1 cellular context compared by ENCODE assay signal in the genomic region with DNA sequence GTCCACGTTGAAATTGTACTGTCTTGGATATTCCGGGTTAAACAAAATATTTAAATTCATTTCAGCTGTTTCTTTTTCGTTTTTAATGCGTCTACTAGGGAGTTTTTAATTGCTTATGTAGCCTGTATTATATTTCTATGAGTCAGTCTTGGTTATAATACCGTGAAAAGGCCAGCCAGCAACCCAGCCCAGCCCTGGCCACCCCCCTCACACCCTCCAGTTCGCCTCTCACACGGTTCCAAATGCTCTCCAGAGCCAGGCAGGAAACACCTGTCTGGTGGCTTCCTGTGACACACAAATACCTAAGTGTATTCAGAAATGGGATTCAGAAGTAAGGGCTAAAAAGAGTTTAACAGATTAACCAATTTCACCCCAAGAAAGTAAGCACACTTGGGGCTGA.
TF ChIP-seq lines count a peak whose summit lies in the region.

No MANE protein-coding gene starts in this region.

TF ChIP-seq in SK-N-SH treated with all-trans-retinoic acid at 6 μM for 48 hours, 23 proteins besides CTCF, POLR2A, EP300 and RAD21 (continued from another document):
- TF ChIP-seq, protein P1, sequence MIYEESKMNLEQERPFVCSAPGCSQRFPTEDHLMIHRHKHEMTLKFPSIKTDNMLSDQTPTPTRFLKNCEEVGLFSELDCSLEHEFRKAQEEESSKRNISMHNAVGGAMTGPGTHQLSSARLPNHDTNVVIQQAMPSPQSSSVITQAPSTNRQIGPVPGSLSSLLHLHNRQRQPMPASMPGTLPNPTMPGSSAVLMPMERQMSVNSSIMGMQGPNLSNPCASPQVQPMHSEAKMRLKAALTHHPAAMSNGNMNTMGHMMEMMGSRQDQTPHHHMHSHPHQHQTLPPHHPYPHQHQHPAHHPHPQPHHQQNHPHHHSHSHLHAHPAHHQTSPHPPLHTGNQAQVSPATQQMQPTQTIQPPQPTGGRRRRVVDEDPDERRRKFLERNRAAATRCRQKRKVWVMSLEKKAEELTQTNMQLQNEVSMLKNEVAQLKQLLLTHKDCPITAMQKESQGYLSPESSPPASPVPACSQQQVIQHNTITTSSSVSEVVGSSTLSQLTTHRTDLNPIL (CRISPR knock-in tag; IDR thresholded peaks at IDR 0.05; ENCODE audit: low read depth), result no peak
- TF ChIP-seq, protein P2, sequence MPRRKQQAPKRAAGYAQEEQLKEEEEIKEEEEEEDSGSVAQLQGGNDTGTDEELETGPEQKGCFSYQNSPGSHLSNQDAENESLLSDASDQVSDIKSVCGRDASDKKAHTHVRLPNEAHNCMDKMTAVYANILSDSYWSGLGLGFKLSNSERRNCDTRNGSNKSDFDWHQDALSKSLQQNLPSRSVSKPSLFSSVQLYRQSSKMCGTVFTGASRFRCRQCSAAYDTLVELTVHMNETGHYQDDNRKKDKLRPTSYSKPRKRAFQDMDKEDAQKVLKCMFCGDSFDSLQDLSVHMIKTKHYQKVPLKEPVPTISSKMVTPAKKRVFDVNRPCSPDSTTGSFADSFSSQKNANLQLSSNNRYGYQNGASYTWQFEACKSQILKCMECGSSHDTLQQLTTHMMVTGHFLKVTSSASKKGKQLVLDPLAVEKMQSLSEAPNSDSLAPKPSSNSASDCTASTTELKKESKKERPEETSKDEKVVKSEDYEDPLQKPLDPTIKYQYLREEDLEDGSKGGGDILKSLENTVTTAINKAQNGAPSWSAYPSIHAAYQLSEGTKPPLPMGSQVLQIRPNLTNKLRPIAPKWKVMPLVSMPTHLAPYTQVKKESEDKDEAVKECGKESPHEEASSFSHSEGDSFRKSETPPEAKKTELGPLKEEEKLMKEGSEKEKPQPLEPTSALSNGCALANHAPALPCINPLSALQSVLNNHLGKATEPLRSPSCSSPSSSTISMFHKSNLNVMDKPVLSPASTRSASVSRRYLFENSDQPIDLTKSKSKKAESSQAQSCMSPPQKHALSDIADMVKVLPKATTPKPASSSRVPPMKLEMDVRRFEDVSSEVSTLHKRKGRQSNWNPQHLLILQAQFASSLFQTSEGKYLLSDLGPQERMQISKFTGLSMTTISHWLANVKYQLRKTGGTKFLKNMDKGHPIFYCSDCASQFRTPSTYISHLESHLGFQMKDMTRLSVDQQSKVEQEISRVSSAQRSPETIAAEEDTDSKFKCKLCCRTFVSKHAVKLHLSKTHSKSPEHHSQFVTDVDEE (CRISPR knock-in tag; IDR thresholded peaks at IDR 0.05), result no peak
- TF ChIP-seq TCF4 (CRISPR knock-in tag; IDR thresholded peaks at IDR 0.05; ENCODE audit: borderline replicate concordance), result no peak
